ENCODE assay signal across 8 cellular contexts in genomic region chr22:43142881-43143562, GRCh38. TPM values are rescaled to one million over a fixed set of nuclear protein-coding genes. Genes with fewer than 3 reads are reported as not detected.
DNase-seq lines count a peak whose midpoint lies in the region; ATAC-seq and TF ChIP-seq lines count a peak whose summit lies in the region.

A gene with protein sequence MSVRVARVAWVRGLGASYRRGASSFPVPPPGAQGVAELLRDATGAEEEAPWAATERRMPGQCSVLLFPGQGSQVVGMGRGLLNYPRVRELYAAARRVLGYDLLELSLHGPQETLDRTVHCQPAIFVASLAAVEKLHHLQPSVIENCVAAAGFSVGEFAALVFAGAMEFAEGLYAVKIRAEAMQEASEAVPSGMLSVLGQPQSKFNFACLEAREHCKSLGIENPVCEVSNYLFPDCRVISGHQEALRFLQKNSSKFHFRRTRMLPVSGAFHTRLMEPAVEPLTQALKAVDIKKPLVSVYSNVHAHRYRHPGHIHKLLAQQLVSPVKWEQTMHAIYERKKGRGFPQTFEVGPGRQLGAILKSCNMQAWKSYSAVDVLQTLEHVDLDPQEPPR (minus strand): TSS chr22:43143398. CDS start chr22:43143348, 50 bp downstream.

- H3F3A ChIP-seq in GM23248 (ENCODE audit: insufficient read depth), result no peaks in the 10 kb centered on the region
- peaks cover 8% of the 10 kb centered on the region for H3F3A ChIP-seq in MM.1S (ENCODE audit: insufficient read depth, low read length)

- H3K9ac ChIP-seq in GM23248 (peak within 1 kb of the TSS; percentile 85), MM.1S (ENCODE audit: low read length) (peak within 1 kb of the TSS; percentile 94)

- peak in 1 of 2 donors; percentile 58 for TF ChIP-seq POLR2A in suprapubic skin (IDR thresholded peaks at IDR 0.05)

- no peaks in the 10 kb centered on the region for H3K9me2 ChIP-seq in GM23248 (ENCODE audit: insufficient read depth)
- no peaks in the 10 kb centered on the region for H3K9me2 ChIP-seq in MM.1S (replicated peaks; ENCODE audit: insufficient read depth, low read length)

- H3K27me3 Mint-ChIP-seq in activated naive CD4-positive, alpha-beta T cell treated with anti-CD3 and anti-CD28 coated beads, Interleukin-2, amount 50 U/mL, for 24 hours, result no peaks in the 10 kb centered on the region

- H3K4me3 Mint-ChIP-seq in activated naive CD4-positive, alpha-beta T cell treated with anti-CD3 and anti-CD28 coated beads, Interleukin-2, amount 50 U/mL, for 24 hours, result peak within 1 kb of the TSS; percentile 90

- peaks cover 6% of the 10 kb centered on the region for H3K36me3 Mint-ChIP-seq in activated naive CD4-positive, alpha-beta T cell treated with anti-CD3 and anti-CD28 coated beads, Interleukin-2, amount 50 U/mL, for 24 hours

- H3K27ac ChIP-seq in GM23248 (0 out of 2 replicates have a peak within 1 kb of the TSS, but pooled peaks have one; percentile 12), MM.1S (ENCODE audit: low read length) (peak within 1 kb of the TSS; percentile 71), suprapubic skin (peak within 1 kb of the TSS; percentile 71)

- no peak for TF ChIP-seq CTCF in MM.1S (IDR thresholded peaks at IDR 0.05; ENCODE audit: low read length)
- TF ChIP-seq CTCF in omental fat pad (IDR thresholded peaks at IDR 0.05), result no peak
- no peak for TF ChIP-seq CTCF in suprapubic skin (IDR thresholded peaks at IDR 0.05)

- peaks cover 25% of the 10 kb centered on the region for H3K4me1 Mint-ChIP-seq in activated naive CD4-positive, alpha-beta T cell treated with anti-CD3 and anti-CD28 coated beads, Interleukin-2, amount 50 U/mL, for 24 hours

- peaks cover 26% of the 10 kb centered on the region for H3K79me2 ChIP-seq in GM23248 (ENCODE audit: insufficient read depth)
- peaks cover 27% of the 10 kb centered on the region for H3K79me2 ChIP-seq in MM.1S (ENCODE audit: low read length)

- ATAC-seq in omental fat pad (ENCODE audit: low FRiP score), result peak; percentile 90

- no peaks in the 10 kb centered on the region for H3K9me3 Mint-ChIP-seq in activated naive CD4-positive, alpha-beta T cell treated with anti-CD3 and anti-CD28 coated beads, Interleukin-2, amount 50 U/mL, for 24 hours

- H3K4me2 ChIP-seq in GM23248 (ENCODE audit: unreplicated experiment), result peak within 1 kb of the TSS; percentile 77
- peak within 1 kb of the TSS; percentile 68 for H3K4me2 ChIP-seq in MM.1S (ENCODE audit: low read depth, low read length)

- H3K4me3 ChIP-seq in GM23248 (peak within 1 kb of the TSS; percentile 93), MM.1S (ENCODE audit: low read length) (peak within 1 kb of the TSS; percentile 99), suprapubic skin (peak within 1 kb of the TSS; percentile 92)

- 1% methylated on average over 76 to 83 of the region's 83 CpGs for WGBS in GM23248 (ENCODE audit: low coverage in 1 of 2, low lambda C conversion rate in 2 of 2, missing lambda C conversion rate in 2 of 2), 2 experiments
- 0% methylated on average over 37 of the region's 83 CpGs for WGBS in suprapubic skin

- DNase-seq in EL (peak; percentile 74), GM23248 (peak; percentile 81), MM.1S (peak; percentile 89), SKM-1 (lab: John Stamatoyannopoulos, UW; ENCODE audit: unreplicated experiment) (peak; percentile 44), glomerular endothelial cell (ENCODE audit: extremely low read depth, low read depth, low spot score) (no peak), omental fat pad (ENCODE audit: low spot score) (peak; percentile 53), suprapubic skin (ENCODE audit: low spot score in 2 of 2) (peak in 1 of 2 donors; percentile 92)

- TF ChIP-seq EP300 in suprapubic skin (IDR thresholded peaks at IDR 0.05), result no peak

- H3K4me1 ChIP-seq in GM23248 (ENCODE audit: insufficient read depth), result peaks cover 13% of the 10 kb centered on the region
- peaks cover 3% of the 10 kb centered on the region; the same call in 1 of the 2 replicates for H3K4me1 ChIP-seq in MM.1S (ENCODE audit: low read length)
- H3K4me1 ChIP-seq in suprapubic skin, result peaks cover 34% of the 10 kb centered on the region

- H3K36me3 ChIP-seq in GM23248 (ENCODE audit: low read depth), result peaks cover 6% of the 10 kb centered on the region; the same call in 1 of the 2 replicates
- H3K36me3 ChIP-seq in MM.1S (replicated peaks; ENCODE audit: insufficient read depth, low read length), result peaks cover 5% of the 10 kb centered on the region; the same call in 1 of the 2 replicates
- H3K36me3 ChIP-seq in suprapubic skin, result peaks cover 22% of the 10 kb centered on the region

- H3K9me3 ChIP-seq in GM23248 (ENCODE audit: low read depth) (no peaks in the 10 kb centered on the region), MM.1S (replicated peaks; ENCODE audit: insufficient read depth, low read length) (no peaks in the 10 kb centered on the region), suprapubic skin (no peaks in the 10 kb centered on the region)

- peak within 1 kb of the TSS; percentile 92 for H3K27ac Mint-ChIP-seq in activated naive CD4-positive, alpha-beta T cell treated with anti-CD3 and anti-CD28 coated beads, Interleukin-2, amount 50 U/mL, for 24 hours

- H4K20me1 ChIP-seq in GM23248 (ENCODE audit: insufficient read depth) (no peaks in the 10 kb centered on the region), MM.1S (ENCODE audit: insufficient read depth, low read length) (no peaks in the 10 kb centered on the region)

- H2AFZ ChIP-seq in GM23248 (peak within 1 kb of the TSS; percentile 100), MM.1S (ENCODE audit: low read length) (peak within 1 kb of the TSS; percentile 63)

- in situ Hi-C loops in GM23248 (cut with MboI), result no loop called here

- no peaks in the 10 kb centered on the region for H3K27me3 ChIP-seq in GM23248 (replicated peaks; ENCODE audit: insufficient read depth)
- H3K27me3 ChIP-seq in MM.1S (replicated peaks; ENCODE audit: insufficient read depth, low read length), result no peaks in the 10 kb centered on the region
- H3K27me3 ChIP-seq in suprapubic skin, result no peaks in the 10 kb centered on the region

RNA-seq across cellular contexts. Expression of the gene that starts here (rescaled TPM):
- total RNA-seq in GM23248 (2014; rRNA removed; shearing (Covaris generic)), result 16.0 and 23.4 TPM in 2 replicates
- polyA plus RNA-seq in GM23248 (2016; fragmentation: Nextera tagmentation; extraction: Ambion mirVana), result 17.6 and 18.2 TPM in 2 replicates
- total RNA-seq in glomerular endothelial cell (23.6 and 27.7 TPM in 2 replicates), omental fat pad (10 to 100 TPM; 19.3 to 28.6 (median 25.2) TPM), suprapubic skin (10 to 100 TPM; 21.1 to 38.0 (median 25.2) TPM)

Comparison
In these comparisons a context has a peak if more than half of its experiments do, and no peak if none do; other contexts are left out.
1. H3K27ac ChIP-seq: peak in every context shown above with its lines; median percentile 71 in MM.1S; 71 in suprapubic skin; 12 in GM23248.